Comparison of ENCODE assay signal across 2 cellular contexts in genomic region chr14:77641534-77642341, GRCh38.
TF ChIP-seq lines count a peak whose summit lies in the region.

No MANE protein-coding gene starts in this region.

TF ChIP-seq in WTC11, 78 proteins besides CTCF, POLR2A, EP300 and RAD21 (continued from another document):
- TF ChIP-seq ZNF532 (CRISPR knock-in tag; IDR thresholded peaks at IDR 0.05; ENCODE audit: borderline replicate concordance) (no peak), ESRRA (CRISPR knock-in tag; IDR thresholded peaks at IDR 0.05; ENCODE audit: borderline replicate concordance) (no peak), OVOL2 (CRISPR knock-in tag; IDR thresholded peaks at IDR 0.05; ENCODE audit: borderline replicate concordance) (no peak), NR1H2 (CRISPR knock-in tag; IDR thresholded peaks at IDR 0.05) (no peak), NR3C1 (CRISPR knock-in tag; conservative IDR thresholded peaks at IDR 0.05; ENCODE audit: low read depth) (no peak), RORB (CRISPR knock-in tag; IDR thresholded peaks at IDR 0.05) (no peak), FOXJ3 (CRISPR knock-in tag; IDR thresholded peaks at IDR 0.05; ENCODE audit: borderline replicate concordance) (no peak), AR (CRISPR knock-in tag; IDR thresholded peaks at IDR 0.05) (no peak), ZNF232 (CRISPR knock-in tag; IDR thresholded peaks at IDR 0.05) (no peak), ZNF396 (CRISPR knock-in tag; IDR thresholded peaks at IDR 0.05; ENCODE audit: borderline replicate concordance) (no peak), GRHL2 (CRISPR knock-in tag; IDR thresholded peaks at IDR 0.05; ENCODE audit: insufficient replicate concordance, severe bottlenecking) (no peak), JUN (CRISPR knock-in tag; IDR thresholded peaks at IDR 0.05) (no peak), ERG (CRISPR knock-in tag; IDR thresholded peaks at IDR 0.05) (no peak), MAX (CRISPR knock-in tag; IDR thresholded peaks at IDR 0.05) (no peak), FOXP1 (CRISPR knock-in tag; IDR thresholded peaks at IDR 0.05; ENCODE audit: borderline replicate concordance) (no peak), MLX (CRISPR knock-in tag; IDR thresholded peaks at IDR 0.05) (no peak), TP53 (CRISPR knock-in tag; IDR thresholded peaks at IDR 0.05) (no peak), ZNF138 (CRISPR knock-in tag; conservative IDR thresholded peaks at IDR 0.05) (no peak)

TF ChIP-seq in HepG2, 621 proteins besides CTCF, POLR2A, EP300 and RAD21 (continued from another document):
- TF ChIP-seq KIAA2018 (CRISPR knock-in tag; IDR thresholded peaks at IDR 0.05; ENCODE audit: borderline replicate concordance) (no peak), MTF2 (CRISPR knock-in tag; IDR thresholded peaks at IDR 0.05; ENCODE audit: borderline replicate concordance) (no peak), POLR2AphosphoS5 (IDR thresholded peaks at IDR 0.05; ENCODE audit: low read depth, low read length) (no peak), ZNF383 (CRISPR knock-in tag; IDR thresholded peaks at IDR 0.05; ENCODE audit: borderline replicate concordance) (no peak), HNF4G (IDR thresholded peaks at IDR 0.05; ENCODE audit: borderline replicate concordance, low read depth, low read length) (no peak), HNF4G (CRISPR knock-in tag; IDR thresholded peaks at IDR 0.05; ENCODE audit: borderline replicate concordance, low read depth) (no peak)
